Comparison of ENCODE assay signal across 30 cellular contexts in genomic region chr1:99935534-99935933, GRCh38.
"Had no signal": no experiment of that assay in that cellular context is flagged by ENCODE, and none has a peak within 500 bp of the region (broad histone marks: within the 10 kb centered on the region; RNA-seq: fewer than 3 reads in every experiment).

No MANE protein-coding gene starts in this region.

- H3K27ac Mint-ChIP-seq: immature natural killer cell; mesothelial cell of epicardium; naive B cell; natural killer cell; nephron progenitor cell; neural progenitor cell; progenitor cell of endocrine pancreas; stimulated activated naive B cell treated with anti-CD40 and anti-IgM and Interleukin-4, amounts not matched to agents 10 μg/mL and 1 μg/mL and 100 μg/mL, for 72 hours had no signal

- H3K4me3 Mint-ChIP-seq: immature natural killer cell; mesothelial cell of epicardium; naive B cell; natural killer cell; nephron progenitor cell; neural progenitor cell; stimulated activated naive B cell treated with anti-CD40 and anti-IgM and Interleukin-4, amounts not matched to agents 10 μg/mL and 1 μg/mL and 100 μg/mL, for 72 hours had no signal

- H3K27ac ChIP-seq: left ventricle myocardium inferior, neural progenitor cell, neutrophil, right atrium auricular region, right lobe of liver, stomach, testis, thyroid gland, transverse colon, upper lobe of right lung had no signal

- H3K4me1 ChIP-seq: left ventricle myocardium inferior, right atrium auricular region, right lobe of liver, stomach, testis, thyroid gland, transverse colon, upper lobe of right lung had no signal

- H3K9ac ChIP-seq: neural progenitor cell had no signal

- H3K4me1 Mint-ChIP-seq: immature natural killer cell; naive B cell; natural killer cell; nephron progenitor cell; neural progenitor cell; stimulated activated naive B cell treated with anti-CD40 and anti-IgM and Interleukin-4, amounts not matched to agents 10 μg/mL and 1 μg/mL and 100 μg/mL, for 72 hours had no signal

- H3K4me3 ChIP-seq: left ventricle myocardium inferior, lung, neural progenitor cell, right atrium auricular region, right lobe of liver, smooth muscle cell, stomach, testis, thyroid gland, transverse colon, upper lobe of right lung had no signal

- DNase-seq: hypothalamus; immature natural killer cell; kidney; left ventricle myocardium inferior; mesendoderm; naive B cell; natural killer cell; nephron progenitor cell; occipital lobe; right lobe of liver; stimulated activated CD4-positive, alpha-beta T cell treated with anti-CD3 and anti-CD28 coated beads, Interleukin-1b, Interleukin-23, amount 100 ng/mL, for 48 hours; stimulated activated CD4-positive, alpha-beta T cell treated with anti-CD3 and anti-CD28 coated beads, Interleukin-2, amount 100 ng/mL, for 48 hours; stimulated activated CD4-positive, alpha-beta T cell treated with anti-CD3 and anti-CD28 coated beads, Interleukin-4, amount 100 ng/mL, for 4 hours; stimulated activated CD8-positive, alpha-beta memory T cell treated with anti-CD3 and anti-CD28 coated beads, Interleukin-4, amount 100 ng/mL, for 48 hours; stimulated activated naive B cell treated with anti-CD40 and anti-IgM and Interleukin-4, amounts not matched to agents 10 μg/mL and 1 μg/mL and 100 μg/mL, for 72 hours; stimulated activated naive CD8-positive, alpha-beta T cell treated with anti-CD3 and anti-CD28 coated beads, Interleukin-15, Interleukin-2, amounts not matched to agents 100 U/mL and 50 U/mL, for 24 hours; stomach; testis; thyroid gland; transverse colon; upper lobe of right lung had no signal

- H2AFZ ChIP-seq: neural progenitor cell had no signal

- H3K27me3 Mint-ChIP-seq: progenitor cell of endocrine pancreas had no signal

- H3K36me3 Mint-ChIP-seq: mesothelial cell of epicardium, natural killer cell, neural progenitor cell had no signal

- FAIRE-seq: islet of Langerhans, kidney, urothelium cell line had no signal

- H3K4me2 ChIP-seq: neural progenitor cell, smooth muscle cell had no signal

- H3K27me3 ChIP-seq: neural progenitor cell, neutrophil, right atrium auricular region, right lobe of liver, stomach, testis, thyroid gland, transverse colon, upper lobe of right lung had no signal

- H3K9me3 Mint-ChIP-seq: immature natural killer cell, natural killer cell, nephron progenitor cell, neural progenitor cell had no signal

- H3K9me3 ChIP-seq: left ventricle myocardium inferior, neutrophil, right atrium auricular region, right lobe of liver, stomach, testis, thyroid gland, transverse colon, upper lobe of right lung had no signal

- ATAC-seq: natural killer cell; right lobe of liver; stimulated activated naive B cell treated with anti-CD40 and anti-IgM and Interleukin-4, amounts not matched to agents 10 μg/mL and 1 μg/mL and 100 μg/mL, for 72 hours; stimulated activated naive CD8-positive, alpha-beta T cell treated with anti-CD3 and anti-CD28 coated beads, Interleukin-15, Interleukin-2, amounts not matched to agents 100 U/mL and 50 U/mL, for 24 hours; upper lobe of right lung had no signal

- H3K36me3 ChIP-seq: left ventricle myocardium inferior, neural progenitor cell, neutrophil, right atrium auricular region, right lobe of liver, stomach, thyroid gland, transverse colon, upper lobe of right lung had no signal
